11 cellular contexts compared by ENCODE assay signal in the genomic region with DNA sequence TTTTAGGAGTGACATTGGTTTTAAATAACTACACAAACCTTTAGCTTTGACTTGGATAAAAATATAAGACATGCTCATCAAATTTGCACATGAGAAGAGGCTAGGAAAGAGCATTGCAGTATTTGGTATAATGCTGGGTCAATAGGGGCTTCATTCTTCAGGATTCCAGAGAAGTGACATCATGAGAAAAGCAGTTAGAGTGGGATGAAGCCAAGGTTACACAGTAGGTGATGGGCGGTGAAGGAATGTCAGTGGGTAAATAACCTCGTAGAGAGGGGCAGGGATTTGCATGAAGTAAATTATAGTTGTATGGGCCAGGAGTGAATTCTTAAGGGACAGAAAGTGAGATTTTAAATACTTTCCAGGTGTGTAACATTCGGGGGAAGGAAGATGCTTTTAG.
A peak's percentile ranks its signal among the peaks of the same experiment; 100 is the strongest.
DNase-seq lines count a peak whose midpoint lies in the region; ATAC-seq and TF ChIP-seq lines count a peak whose summit lies in the region.
"Had no signal": no experiment of that assay in that cellular context is flagged by ENCODE, and none has a peak within 500 bp of the region (broad histone marks: within the 10 kb centered on the region; RNA-seq: fewer than 3 reads in every experiment).

No MANE protein-coding gene starts in this region.

- no peaks in the 10 kb centered on the region for H3K27me3 ChIP-seq in naive thymus-derived CD4-positive, alpha-beta T cell (ENCODE audit: control insufficient read depth in 2 of 2, insufficient read depth in 2 of 2, low read length in 2 of 2)
- H3K27me3 ChIP-seq: ascending aorta had no signal

- no peak for ATAC-seq in naive thymus-derived CD4-positive, alpha-beta T cell
- ATAC-seq in GM18519 (IDR thresholded peaks at IDR 0.05; ENCODE audit: low FRiP score, unreplicated experiment): no peak

- H3K4me3 ChIP-seq in AG10803 (ENCODE audit: low read length) (no peak overlapping the region), mesodermal cell (ENCODE audit: extremely low read depth, insufficient read depth, low read length, poor library complexity, severe bottlenecking) (no peak overlapping the region)
- H3K4me3 ChIP-seq in naive thymus-derived CD4-positive, alpha-beta T cell (ENCODE audit: low read length): no peak overlapping the region
- H3K4me3 ChIP-seq: ascending aorta had no signal

- H3K4me1 ChIP-seq in mesodermal cell (ENCODE audit: control insufficient read depth, insufficient read depth, low read length, poor library complexity, severe bottlenecking): peaks cover 9% of the 10 kb centered on the region
- no peaks in the 10 kb centered on the region for H3K4me1 ChIP-seq in naive thymus-derived CD4-positive, alpha-beta T cell (ENCODE audit: control insufficient read depth in 2 of 2, insufficient read depth in 2 of 2, low read length in 2 of 2)
- H3K4me1 ChIP-seq: ascending aorta had no signal

- TF ChIP-seq CTCF in AG10803 (conservative IDR thresholded peaks at IDR 0.05; ENCODE audit: low read length): no peak

- H3K4me3 Mint-ChIP-seq in naive thymus-derived CD4-positive, alpha-beta T cell: no peak overlapping the region

- H3K27ac Mint-ChIP-seq in naive thymus-derived CD4-positive, alpha-beta T cell: no peak overlapping the region

- POLR2A ChIA-PET in naive thymus-derived CD4-positive, alpha-beta T cell (lab: Charles Lee): no interaction called here

- H3K4me1 Mint-ChIP-seq in naive thymus-derived CD4-positive, alpha-beta T cell: no peaks in the 10 kb centered on the region

- H3K27me3 Mint-ChIP-seq in naive thymus-derived CD4-positive, alpha-beta T cell: no peaks in the 10 kb centered on the region

- peaks cover 0 to 10% (median 0%) of the 10 kb centered on the region in 11 donors for H3K9me3 Mint-ChIP-seq in naive thymus-derived CD4-positive, alpha-beta T cell

- peak; percentile 69 for DNase-seq in AG10803 (ENCODE audit: low read depth)
- peak; percentile 13 for DNase-seq in HuH-7 (ENCODE audit: low spot score)
- peak; percentile 14 for DNase-seq in dermis blood vessel endothelial cell
- no peak for DNase-seq in naive thymus-derived CD4-positive, alpha-beta T cell
- DNase-seq in NCI-H2196 treated with DMSO at 0.1 percent for 48 hours (lab: John Stamatoyannopoulos, UW; ENCODE audit: unreplicated experiment): no peak
- DNase-seq in GOT3 (lab: John Stamatoyannopoulos, UW): no peak
- DNase-seq: C1 segment of cervical spinal cord, T-helper 2 cell had no signal

- H3K27ac ChIP-seq in mesodermal cell (ENCODE audit: low read depth, low read length, severe bottlenecking): peak overlapping the region; percentile 83
- H3K27ac ChIP-seq in naive thymus-derived CD4-positive, alpha-beta T cell (ENCODE audit: low read depth, low read length): no peak overlapping the region
- H3K27ac ChIP-seq: ascending aorta had no signal

- no peaks in the 10 kb centered on the region for H3K36me3 ChIP-seq in mesodermal cell (ENCODE audit: control insufficient read depth, insufficient read depth, low read length)
- H3K36me3 ChIP-seq in naive thymus-derived CD4-positive, alpha-beta T cell (ENCODE audit: control insufficient read depth in 2 of 3, insufficient read depth in 3 of 3, low read length in 3 of 3): no peaks in the 10 kb centered on the region
- H3K36me3 ChIP-seq: ascending aorta had no signal

- 13 to 25% methylated on average over 1 to 2 of the region's 3 CpGs for WGBS in mesodermal cell (ENCODE audit: insufficient coverage in 2 of 2), 2 experiments

- CTCF ChIA-PET in naive thymus-derived CD4-positive, alpha-beta T cell (lab: Charles Lee): no interaction called here

- no peaks in the 10 kb centered on the region for H3K9me3 ChIP-seq in mesodermal cell (ENCODE audit: control insufficient read depth, low read length)
- no peaks in the 10 kb centered on the region for H3K9me3 ChIP-seq in naive thymus-derived CD4-positive, alpha-beta T cell (ENCODE audit: control insufficient read depth in 2 of 3, low read length in 3 of 3)
- H3K9me3 ChIP-seq: ascending aorta had no signal

- H3K36me3 Mint-ChIP-seq in naive thymus-derived CD4-positive, alpha-beta T cell: no peaks in the 10 kb centered on the region

- intact Hi-C loops in naive thymus-derived CD4-positive, alpha-beta T cell (cut with micrococcal nuclease): no loop called here

Comparison
In these comparisons a context has a peak if more than half of its experiments do, and no peak if none do; other contexts are left out.
1. DNase-seq: peak in AG10803 (single experiment), HuH-7 (single experiment) and dermis blood vessel endothelial cell (single experiment); none in naive thymus-derived CD4-positive, alpha-beta T cell (0 of 9), NCI-H2196 treated with DMSO at 0.1 percent for 48 hours (single experiment) and GOT3 (single experiment).